In genomic region chr12:122276242-122276641, GRCh38 we compare ENCODE assay signal across 20 cellular contexts.
"Had no signal": no experiment of that assay in that cellular context is flagged by ENCODE, and none has a peak within 500 bp of the region (broad histone marks: within the 10 kb centered on the region; RNA-seq: fewer than 3 reads in every experiment).

No MANE protein-coding gene starts in this region.

- DNase-seq: activated CD4-positive, alpha-beta T cell treated with anti-CD3 and anti-CD28 coated beads for 36 hours; activated CD4-positive, alpha-beta T cell treated with anti-CD3 and anti-CD28 coated beads, Interleukin-2, amount 50 U/mL, for 48 hours; activated CD8-positive, alpha-beta memory T cell treated with anti-CD3 and anti-CD28 coated beads, Interleukin-2, amount 50 U/mL, for 48 hours; activated naive CD4-positive, alpha-beta T cell treated with anti-CD3 and anti-CD28 coated beads for 36 hours; activated naive CD8-positive, alpha-beta T cell treated with anti-CD3 and anti-CD28 coated beads, Interleukin-2, amount 10 ng/mL, durations not matched to agents 7 days and 5 days; activated T-cell treated with anti-CD3 and anti-CD28 coated beads, Interleukin-2, amount 50 U/mL, for 4 hours; amniotic stem cell; heart right ventricle; lower lobe of right lung; mesendoderm; mucosa of descending colon; nephron progenitor cell; occipital lobe; right lobe of liver; stimulated activated CD4-positive, alpha-beta T cell treated with anti-CD3 and anti-CD28 coated beads, Interleukin-1b, Interleukin-23, amount 100 ng/mL, for 48 hours; stimulated activated naive CD8-positive, alpha-beta T cell treated with anti-CD3 and anti-CD28 coated beads, Interleukin-15, amount 100 ng/mL, for 72 hours; T-helper 9 cell; tibial artery had no signal

- ATAC-seq: activated CD4-positive, alpha-beta T cell treated with anti-CD3 and anti-CD28 coated beads for 36 hours; activated T-cell treated with anti-CD3 and anti-CD28 coated beads, Interleukin-2, amount 50 U/mL, for 4 hours; heart right ventricle; left lobe of liver; lower lobe of right lung; mucosa of descending colon; right lobe of liver; stimulated activated naive CD8-positive, alpha-beta T cell treated with anti-CD3 and anti-CD28 coated beads, Interleukin-15, amount 100 ng/mL, for 72 hours; WTC11 had no signal
